Comparison of ENCODE assay signal across 11 cellular contexts in genomic region chrX:78123190-78123589, GRCh38. TPM values are rescaled to one million over a fixed set of nuclear protein-coding genes. Genes with fewer than 3 reads are reported as not detected.
DNase-seq lines count a peak whose midpoint lies in the region; ATAC-seq lines count a peak whose summit lies in the region.
"Had no signal": no experiment of that assay in that cellular context is flagged by ENCODE, and none has a peak within 500 bp of the region (broad histone marks: within the 10 kb centered on the region; RNA-seq: fewer than 3 reads in every experiment).

No MANE protein-coding gene starts in this region.

- DNase-seq in activated gamma-delta T cell treated with anti-CD3 and anti-CD28 coated beads, Interleukin-2, amount 50 U/mL, for 16 hours (ENCODE audit: low read depth), result peak; percentile 17
- DNase-seq in activated gamma-delta T cell (lab: John Stamatoyannopoulos, UW), result no peak
- peak; percentile 56 for DNase-seq in activated CD4-positive, alpha-beta T cell treated with anti-CD3 and anti-CD28 coated beads for 48 hours
- peak; percentile 9 for DNase-seq in dermis blood vessel endothelial cell
- DNase-seq in stimulated activated naive CD8-positive, alpha-beta T cell treated with anti-CD3 and anti-CD28 coated beads, Interleukin-15, Interleukin-2, amounts not matched to agents 100 U/mL and 50 U/mL, for 24 hours, result peak; percentile 35
- DNase-seq in Kasumi-1 (lab: John Stamatoyannopoulos, UW), result no peak
- no peak for DNase-seq in NCI-H1048 (lab: John Stamatoyannopoulos, UW)
- DNase-seq: NCI-H2029, tibial artery, WERI-Rb-1 had no signal

- peak; percentile 93 for ATAC-seq in stimulated activated naive CD8-positive, alpha-beta T cell treated with anti-CD3 and anti-CD28 coated beads, Interleukin-15, Interleukin-2, amounts not matched to agents 100 U/mL and 50 U/mL, for 24 hours
- no peak for ATAC-seq in HG03095 (IDR thresholded peaks at IDR 0.05; ENCODE audit: unreplicated experiment)

RNA-seq across cellular contexts. Expression of gene TAF9B, which starts 16.3 kb away (rescaled TPM):
- total RNA-seq in dermis blood vessel endothelial cell, result 18.5 and 25.6 TPM in 2 replicates

RNA-seq across cellular contexts. Expression of gene PGK1, which starts 19.1 kb away (rescaled TPM):
- 284 and 379 TPM in 2 replicates for total RNA-seq in dermis blood vessel endothelial cell

Comparison
In these comparisons a context has a peak if more than half of its experiments do, and no peak if none do; other contexts are left out.
1. DNase-seq: peak in activated gamma-delta T cell treated with anti-CD3 and anti-CD28 coated beads, Interleukin-2, amount 50 U/mL, for 16 hours (single experiment), activated CD4-positive, alpha-beta T cell treated with anti-CD3 and anti-CD28 coated beads for 48 hours (single experiment), dermis blood vessel endothelial cell (single experiment) and stimulated activated naive CD8-positive, alpha-beta T cell treated with anti-CD3 and anti-CD28 coated beads, Interleukin-15, Interleukin-2, amounts not matched to agents 100 U/mL and 50 U/mL, for 24 hours (single experiment); none in activated gamma-delta T cell (single experiment), Kasumi-1 (0 of 2) and NCI-H1048 (single experiment).